8 cellular contexts compared by ENCODE assay signal in the genomic region with DNA sequence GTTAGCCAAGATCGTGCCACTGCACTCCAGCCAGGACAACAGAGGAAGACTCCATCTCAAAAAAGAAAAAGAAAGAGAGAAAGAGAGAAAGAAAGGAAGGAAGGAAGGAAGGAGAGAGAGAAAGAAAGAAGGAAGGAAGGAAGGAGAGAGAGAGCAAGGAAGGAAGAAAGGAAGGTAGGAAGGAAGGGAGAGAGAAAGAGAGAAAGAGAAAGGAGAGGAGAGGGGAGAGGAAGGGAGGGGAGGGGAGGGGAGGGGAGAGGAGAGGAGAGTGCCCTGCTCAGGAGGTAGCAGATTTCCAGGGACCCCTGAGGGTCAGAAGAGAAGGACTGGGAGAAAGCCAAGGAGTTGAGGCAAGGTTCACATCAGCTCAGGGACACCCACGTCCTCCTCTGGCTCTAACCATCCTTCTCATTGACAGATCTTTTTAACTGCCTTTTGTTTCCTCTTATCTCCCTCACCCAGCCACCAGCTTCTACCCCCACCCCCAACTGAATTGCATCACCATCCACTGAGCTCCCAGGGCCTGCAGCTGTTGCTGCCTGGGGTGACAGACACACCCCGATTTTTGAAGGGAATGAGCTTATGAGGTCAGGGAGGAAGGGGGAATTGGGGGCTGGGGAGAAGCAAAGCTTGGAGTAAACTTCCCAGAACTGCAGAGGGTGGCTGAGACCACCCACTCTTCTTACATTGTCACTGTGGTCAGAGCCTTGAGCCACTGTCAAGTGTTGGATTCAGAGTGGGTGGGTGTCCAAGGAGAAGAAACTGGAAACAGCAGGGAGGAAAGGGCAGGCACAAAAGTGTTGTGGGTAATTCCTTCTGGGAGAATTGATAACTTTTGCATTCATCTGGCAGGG.
DNase-seq lines count a peak whose midpoint lies in the region; ATAC-seq and TF ChIP-seq lines count a peak whose summit lies in the region.

No MANE protein-coding gene starts in this region.

- peak overlapping the region; percentile 22 for H3K4me2 ChIP-seq in PC-9

- H4K20me1 ChIP-seq in PC-9 (ENCODE audit: insufficient read depth): no peaks in the 10 kb centered on the region

- no peaks in the 10 kb centered on the region for H3K27me3 ChIP-seq in PC-9 (ENCODE audit: insufficient read depth, low read depth)

- H3K27ac ChIP-seq in PC-9: no peak overlapping the region

- no TSS peak for BruUV-seq in PC-9 (replicated peaks; lab: Mats Ljungman, UMichigan)

- no peak overlapping the region for H2AFZ ChIP-seq in PC-9

- H3F3A ChIP-seq in PC-9 (ENCODE audit: insufficient read depth, low read depth): no peaks in the 10 kb centered on the region

- CTCF ChIA-PET in PC-9 (lab: Charles Lee): no interaction called here

- peaks cover 21% of the 10 kb centered on the region for H3K4me1 ChIP-seq in PC-9 (replicated peaks; ENCODE audit: insufficient read depth)

- intact Hi-C loops in PC-9 (cut with micrococcal nuclease; ENCODE audit: unreplicated experiment): loop anchor here (10.0 kb wide), 1 partner anchor 155 kb away; no protein-coding TSS in a partner anchor

- no peaks in the 10 kb centered on the region for H3K9me3 ChIP-seq in PC-9 (ENCODE audit: insufficient read depth, low read depth)

- peak; percentile 46 for DNase-seq in DMS53 (lab: John Stamatoyannopoulos, UW)
- DNase-seq in DMS53 treated with DMSO at 0.1 percent for 48 hours (lab: John Stamatoyannopoulos, UW; ENCODE audit: unreplicated experiment): no peak
- peak; percentile 13 to 48 for DNase-seq in PC-9
- DNase-seq in fibroblast of the aortic adventitia (ENCODE audit: low read depth): peak; percentile 36
- peak; percentile 86 for DNase-seq in putamen (ENCODE audit: low spot score)
- no peak for DNase-seq in RPMI8226

- POLR2A ChIA-PET in PC-9 (lab: Charles Lee; ENCODE audit: unreplicated experiment): no interaction called here

- H3K36me3 ChIP-seq in PC-9 (ENCODE audit: low read depth): no peaks in the 10 kb centered on the region

- no peak for ATAC-seq in GM21360 (IDR thresholded peaks at IDR 0.05; ENCODE audit: unreplicated experiment)
- ATAC-seq in HG02588 (IDR thresholded peaks at IDR 0.05; ENCODE audit: unreplicated experiment): no peak

- TF ChIP-seq CTCF in PC-9 (conservative IDR thresholded peaks at IDR 0.05): no peak
- no peak for TF ChIP-seq CTCF in fibroblast of the aortic adventitia (IDR thresholded peaks at IDR 0.05; ENCODE audit: insufficient read depth, low read length)

- H3K79me2 ChIP-seq in PC-9 (ENCODE audit: low read depth): no peaks in the 10 kb centered on the region

- no peaks in the 10 kb centered on the region for H3K9me2 ChIP-seq in PC-9 (ENCODE audit: insufficient read depth)

- H3K4me3 ChIP-seq in PC-9 (no peak overlapping the region), fibroblast of the aortic adventitia (ENCODE audit: low read depth, low read length) (no peak overlapping the region)

Comparison
In these comparisons a context has a peak if more than half of its experiments do, and no peak if none do; other contexts are left out.
1. DNase-seq: peak in DMS53 (single experiment), PC-9 (2 of 2), fibroblast of the aortic adventitia (single experiment) and putamen (single experiment); none in DMS53 treated with DMSO at 0.1 percent for 48 hours (single experiment) and RPMI8226 (single experiment).